Comparison of ENCODE assay signal across 15 cellular contexts in the genomic region with DNA sequence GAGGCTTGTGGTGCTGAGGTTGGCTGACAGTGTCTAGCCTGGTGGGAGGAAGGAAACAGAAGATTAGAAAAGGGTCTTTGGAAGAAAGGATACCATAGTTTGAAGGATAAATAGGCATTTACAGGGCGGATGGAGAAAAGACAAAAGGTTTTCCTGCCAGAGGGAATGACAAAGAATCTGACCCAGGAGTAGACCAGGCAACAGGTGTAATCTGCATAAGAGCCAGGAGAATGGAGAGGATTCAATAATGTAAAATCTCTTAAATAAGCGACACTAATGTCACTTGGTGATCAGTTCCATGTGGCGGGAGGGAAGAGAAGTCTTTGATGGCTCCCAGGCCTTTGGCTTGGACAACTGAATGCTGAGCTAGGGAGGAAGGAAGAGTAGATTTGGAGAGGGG. TPM values are rescaled to one million over a fixed set of nuclear protein-coding genes. Genes with fewer than 3 reads are reported as not detected.
DNase-seq lines count a peak whose midpoint lies in the region; ATAC-seq and TF ChIP-seq lines count a peak whose summit lies in the region.
"Had no signal": no experiment of that assay in that cellular context is flagged by ENCODE, and none has a peak within 500 bp of the region (broad histone marks: within the 10 kb centered on the region; RNA-seq: fewer than 3 reads in every experiment).

No MANE protein-coding gene starts in this region.

- H3K18ac ChIP-seq in H9 (ENCODE audit: insufficient read length, low read depth, low read length) (no peak overlapping the region), mesenchymal stem cell (ENCODE audit: low read depth in 1 of 2, low read length in 2 of 2) (no peak overlapping the region)

- H2BK5ac ChIP-seq in H9 (ENCODE audit: insufficient read length, low read length) (no peak overlapping the region), mesenchymal stem cell (ENCODE audit: low read depth, low read length, poor library complexity, severe bottlenecking) (no peak overlapping the region)

- no peak overlapping the region for H2BK20ac ChIP-seq in H9 (ENCODE audit: low read depth, low read length, poor library complexity, severe bottlenecking)

- no peaks in the 10 kb centered on the region for H3K27me3 ChIP-seq in CD8-positive, alpha-beta T cell (ENCODE audit: insufficient read depth, low read length)
- no peaks in the 10 kb centered on the region for H3K27me3 ChIP-seq in H9 (ENCODE audit: insufficient read depth, low read length)
- H3K27me3 ChIP-seq in mesenchymal stem cell (ENCODE audit: control insufficient read depth in 1 of 2, insufficient read depth in 1 of 2, low read length in 2 of 2): no peaks in the 10 kb centered on the region

- TF ChIP-seq CTCF in CD8-positive, alpha-beta T cell (IDR thresholded peaks at IDR 0.05): no peak
- TF ChIP-seq CTCF in H9 (conservative IDR thresholded peaks at IDR 0.05) (no peak), GM13977 (IDR thresholded peaks at IDR 0.05; ENCODE audit: extremely low read depth, insufficient read depth, missing control alignments) (no peak)

- H2BK120ac ChIP-seq in H9 (ENCODE audit: low read depth, low read length, poor library complexity, severe bottlenecking) (no peak overlapping the region), mesenchymal stem cell (ENCODE audit: low read depth, low read length) (no peak overlapping the region)

- H3K9me3 Mint-ChIP-seq in CD8-positive, alpha-beta T cell: no peaks in the 10 kb centered on the region
- H3K9me3 Mint-ChIP-seq in H9: no peaks in the 10 kb centered on the region
- H3K9me3 Mint-ChIP-seq: CD8-positive, alpha-beta memory T cell had no signal

- H3K9me3 ChIP-seq in CD8-positive, alpha-beta T cell (ENCODE audit: low read length): no peaks in the 10 kb centered on the region
- H3K9me3 ChIP-seq in H9 (ENCODE audit: control insufficient read depth, low read depth, low read length) (no peaks in the 10 kb centered on the region), mesenchymal stem cell (ENCODE audit: control insufficient read depth, low read length) (no peaks in the 10 kb centered on the region)
- H3K9me3 ChIP-seq: HAP-1 had no signal

- POLR2A ChIA-PET in CD8-positive, alpha-beta T cell (lab: Charles Lee): no interaction called here

- H2BK12ac ChIP-seq in H9 (ENCODE audit: insufficient read length, low read depth, low read length): no peak overlapping the region
- H2BK12ac ChIP-seq in mesenchymal stem cell (ENCODE audit: low read length in 2 of 2): no peak overlapping the region

- H3K36me3 Mint-ChIP-seq in CD8-positive, alpha-beta T cell: peaks cover 49% of the 10 kb centered on the region
- H3K36me3 Mint-ChIP-seq in H9 (ENCODE audit: insufficient read depth in 1 of 3, low read depth in 3 of 3): peaks cover 0 to 23% (median 17%) of the 10 kb centered on the region in 3 experiments; a peak in 6 of 7 replicates

- no CpG with 5 or more reads among the region's 3 CpGs for WGBS in H9 (ENCODE audit: extremely low coverage, insufficient read length, low lambda C conversion rate)
- WGBS in mesenchymal stem cell: 96% methylated on average over 3 of the region's 3 CpGs

- no peak overlapping the region for H3K27ac ChIP-seq in CD8-positive, alpha-beta T cell (ENCODE audit: low read depth, low read length)
- no peak overlapping the region for H3K27ac ChIP-seq in H9 (ENCODE audit: insufficient read length, low read depth, low read length)
- no peak overlapping the region for H3K27ac ChIP-seq in mesenchymal stem cell (ENCODE audit: low read length, poor library complexity, severe bottlenecking)
- H3K27ac ChIP-seq: GM23248 had no signal

- H3K9ac ChIP-seq in H9 (ENCODE audit: extremely low read depth, insufficient read length, low read length) (no peak overlapping the region), mesenchymal stem cell (ENCODE audit: low read length) (no peak overlapping the region)
- H3K9ac ChIP-seq: GM23248 had no signal

- H4K91ac ChIP-seq in H9 (ENCODE audit: insufficient read length, low read depth, low read length): no peak overlapping the region
- H4K91ac ChIP-seq in mesenchymal stem cell (ENCODE audit: low read length): no peak overlapping the region

- in situ Hi-C loops in GM13977 (cut with MboI; ENCODE audit: low pct_unique_long_range_greater_than_20kb, low sequenced_read_pairs, unreplicated experiment): no loop called here

- H3K27me3 Mint-ChIP-seq in CD8-positive, alpha-beta T cell (ENCODE audit: low read depth): no peaks in the 10 kb centered on the region
- no peaks in the 10 kb centered on the region for H3K27me3 Mint-ChIP-seq in H9 (ENCODE audit: low read depth)
- H3K27me3 Mint-ChIP-seq: CD8-positive, alpha-beta memory T cell had no signal

- H3K4me3 ChIP-seq in CD8-positive, alpha-beta T cell (ENCODE audit: low read depth, low read length): no peak overlapping the region
- H3K4me3 ChIP-seq in mesenchymal stem cell (ENCODE audit: insufficient read depth in 1 of 2, low read depth in 1 of 2, low read length in 2 of 2): no peak overlapping the region
- H3K4me3 ChIP-seq: GM12878, GM23248, HAP-1 had no signal

- no peaks in the 10 kb centered on the region for H3K79me2 ChIP-seq in H9 (ENCODE audit: insufficient read depth, low read length)

- H3K14ac ChIP-seq in H9 (ENCODE audit: insufficient read depth, low read length) (no peak overlapping the region), mesenchymal stem cell (ENCODE audit: low read length in 2 of 2) (no peak overlapping the region)

- H3K4me1 Mint-ChIP-seq in CD8-positive, alpha-beta T cell (ENCODE audit: low read depth): no peaks in the 10 kb centered on the region
- H3K4me1 Mint-ChIP-seq in H9: peaks cover 24 to 30% of the 10 kb centered on the region in 2 experiments
- H3K4me1 Mint-ChIP-seq: CD8-positive, alpha-beta memory T cell had no signal

- no peak overlapping the region for H3K56ac ChIP-seq in H9 (ENCODE audit: insufficient read length, low read depth, low read length)

- H2BK15ac ChIP-seq in H9 (ENCODE audit: low read depth, low read length) (no peak overlapping the region), mesenchymal stem cell (ENCODE audit: low read depth, poor library complexity, severe bottlenecking) (no peak overlapping the region)

- no peak for DNase-seq in CD8-positive, alpha-beta T cell
- no peak for DNase-seq in H9
- no peak for DNase-seq in mesenchymal stem cell
- no peak for DNase-seq in GM13977 (ENCODE audit: low spot score)
- DNase-seq: C1 segment of cervical spinal cord; CD8-positive, alpha-beta memory T cell; DMS 273 treated with DMSO at 0.1 percent for 48 hours; DMS79; EL; GDM1; GM23248 had no signal

- H3K23ac ChIP-seq in H9 (ENCODE audit: insufficient read length, low read depth, low read length): no peak overlapping the region
- H3K23ac ChIP-seq in mesenchymal stem cell (ENCODE audit: low read length in 2 of 2): no peak overlapping the region

- H3K4ac ChIP-seq in H9 (ENCODE audit: low read depth, low read length) (no peak overlapping the region), mesenchymal stem cell (ENCODE audit: low read depth in 1 of 2, low read length in 2 of 2) (no peak overlapping the region)

- no peaks in the 10 kb centered on the region for H3K36me3 ChIP-seq in CD8-positive, alpha-beta T cell (ENCODE audit: insufficient read depth, low read length)
- peaks cover 2 to 55% of the 10 kb centered on the region in 2 experiments for H3K36me3 ChIP-seq in mesenchymal stem cell (ENCODE audit: control insufficient read depth in 1 of 2, insufficient read depth in 2 of 2, low read depth in 1 of 2, low read length in 2 of 2)

- H3K79me1 ChIP-seq in H9 (ENCODE audit: insufficient read depth, low read depth, low read length, poor library complexity, severe bottlenecking) (no peaks in the 10 kb centered on the region), mesenchymal stem cell (replicated peaks; ENCODE audit: low read length, poor library complexity, severe bottlenecking) (peaks cover 38% of the 10 kb centered on the region)

- H2AFZ ChIP-seq in H9 (ENCODE audit: low read length) (no peak overlapping the region), mesenchymal stem cell (ENCODE audit: low read depth, low read length) (no peak overlapping the region)
- H2AFZ ChIP-seq: GM23248 had no signal

- no peak overlapping the region for H4K8ac ChIP-seq in H9 (replicated peaks; ENCODE audit: insufficient read length, low read depth, low read length)
- H4K8ac ChIP-seq in mesenchymal stem cell (ENCODE audit: low read length): no peak overlapping the region

- no peak overlapping the region for H2AK5ac ChIP-seq in H9 (ENCODE audit: insufficient read length, low read length)
- H2AK5ac ChIP-seq in mesenchymal stem cell (ENCODE audit: low read length, severe bottlenecking): peak overlapping the region; percentile 44

- H3T11ph ChIP-seq in H9 (ENCODE audit: low read length): no peak overlapping the region

- no peak overlapping the region for H3K4me3 Mint-ChIP-seq in CD8-positive, alpha-beta T cell
- H3K4me3 Mint-ChIP-seq in H9: no peak overlapping the region
- H3K4me3 Mint-ChIP-seq: CD8-positive, alpha-beta memory T cell had no signal

- no peaks in the 10 kb centered on the region for H3K23me2 ChIP-seq in H9 (ENCODE audit: insufficient read length, low read depth, low read length, poor library complexity, severe bottlenecking)

- H3K4me1 ChIP-seq in CD8-positive, alpha-beta T cell (ENCODE audit: insufficient read depth, low read length): no peaks in the 10 kb centered on the region
- H3K4me1 ChIP-seq in H9 (ENCODE audit: insufficient read depth, low read length) (no peaks in the 10 kb centered on the region), mesenchymal stem cell (ENCODE audit: control insufficient read depth, insufficient read depth, low read depth, low read length) (peaks cover 15% of the 10 kb centered on the region)
- H3K4me1 ChIP-seq: HAP-1 had no signal

- no peak for ATAC-seq in CD8-positive, alpha-beta T cell
- ATAC-seq in HG03469 (IDR thresholded peaks at IDR 0.05; ENCODE audit: unreplicated experiment): no peak
- ATAC-seq in HG02588 (IDR thresholded peaks at IDR 0.05; ENCODE audit: unreplicated experiment): no peak
- ATAC-seq: GM12878 had no signal

- CTCF ChIA-PET in CD8-positive, alpha-beta T cell (lab: Charles Lee): no interaction called here

- H4K5ac ChIP-seq in H9 (ENCODE audit: insufficient read length, low read depth, low read length): no peak overlapping the region

- intact Hi-C loops in CD8-positive, alpha-beta T cell (cut with DNase I, micrococcal nuclease): no loop called here

- H3K4me2 ChIP-seq in H9 (ENCODE audit: insufficient read depth, insufficient read length, low read length) (no peak overlapping the region), mesenchymal stem cell (ENCODE audit: low read length, poor library complexity, severe bottlenecking) (no peak overlapping the region)

- H3K27ac Mint-ChIP-seq in CD8-positive, alpha-beta T cell: peak overlapping the region; percentile 16
- H3K27ac Mint-ChIP-seq in H9: peak overlapping the region; percentile 1 to 68 (median 32); a peak in 6 of 7 replicates

- H4K20me1 ChIP-seq in H9 (ENCODE audit: control insufficient read depth, insufficient read depth, insufficient read length): no peaks in the 10 kb centered on the region

RNA-seq across cellular contexts. Expression of a gene that starts 9.4 kb away (rescaled TPM):
- 1 to 10 TPM; 5.5 to 8.0 TPM for total RNA-seq in CD8-positive, alpha-beta T cell
- total RNA-seq in H9 (2021): 25.8 and 30.9 TPM in 2 replicates
- polyA plus RNA-seq in mesenchymal stem cell (2013, experiment 1 of 2): 17.2 TPM
- polyA plus RNA-seq in mesenchymal stem cell (2013, experiment 2 of 2): 18.3 TPM

RNA-seq across cellular contexts. Expression of a gene that starts 15.0 kb away (rescaled TPM):
- total RNA-seq in CD8-positive, alpha-beta T cell: under 1 TPM in 1 of 2 experiments, not detected in 1; 0.25 TPM
- 45.0 and 45.5 TPM in 2 replicates for total RNA-seq in H9 (2021)
- polyA plus RNA-seq in mesenchymal stem cell (2013, experiment 1 of 2): 10.1 TPM
- polyA plus RNA-seq in mesenchymal stem cell (2013, experiment 2 of 2): 9.8 TPM

RNA-seq across cellular contexts. Expression of a gene that starts 39.6 kb away (rescaled TPM):
- total RNA-seq in CD8-positive, alpha-beta T cell: 10 to 100 TPM; 83.6 to 92.2 TPM
- total RNA-seq in H9 (2021): 89.8 and 90.6 TPM in 2 replicates
- polyA plus RNA-seq in mesenchymal stem cell (2013, experiment 1 of 2): 52.4 TPM
- polyA plus RNA-seq in mesenchymal stem cell (2013, experiment 2 of 2): 51.7 TPM

Comparison
In these comparisons a context has a peak if more than half of its experiments do, and no peak if none do; other contexts are left out.
1. RNA of a gene that starts 15.0 kb away (total RNA-seq): 45.0 to 45.5 TPM in H9; 0.25 TPM in CD8-positive, alpha-beta T cell; every median in the first group is over 10 times any median in the second.